Comparison of ENCODE assay signal across 37 cellular contexts in the genomic region with DNA sequence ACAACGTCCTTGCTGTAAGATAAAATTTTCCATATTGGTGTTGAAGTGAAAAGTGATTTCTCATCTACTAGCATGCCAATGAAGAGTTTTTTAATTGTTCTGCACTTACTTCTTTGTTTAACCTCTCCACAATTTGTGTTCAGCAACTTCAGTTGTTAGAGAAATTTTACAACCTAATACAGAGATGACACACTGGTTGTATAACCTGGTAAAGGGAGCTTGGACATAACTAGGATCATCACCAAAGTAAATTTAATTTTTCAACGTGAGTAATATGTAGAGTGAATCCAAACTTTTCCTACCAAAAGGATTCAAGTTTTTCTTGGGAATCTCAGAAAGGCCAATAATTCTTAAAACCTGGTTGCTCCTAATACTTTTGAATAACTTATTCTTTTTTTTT. TPM values are rescaled to one million over a fixed set of nuclear protein-coding genes. Genes with fewer than 3 reads are reported as not detected.
"Had no signal": no experiment of that assay in that cellular context is flagged by ENCODE, and none has a peak within 500 bp of the region (broad histone marks: within the 10 kb centered on the region; RNA-seq: fewer than 3 reads in every experiment).

No MANE protein-coding gene starts in this region.

- H3K4me3 ChIP-seq: MG63 had no signal

- DNase-seq: Karpas-422, Kasumi-1, MG63, MM.1S, MV-4-11, NCI-H1048, NCI-H1092, NCI-H1092 treated with DMSO at 0.1 percent for 48 hours, NCI-H1105, NCI-H1105 treated with DMSO at 0.1 percent for 48 hours, NCI-H1417, NCI-H1417 treated with DMSO at 0.1 percent for 48 hours, NCI-H1436, NCI-H1436 treated with DMSO at 0.1 percent for 48 hours, NCI-H146, NCI-H1694, NCI-H1694 treated with DMSO at 0.1 percent for 48 hours, NCI-H187, NCI-H187 treated with DMSO at 0.1 percent for 48 hours, NCI-H1930, NCI-H2029, NCI-H2029 treated with DMSO at 0.1 percent for 48 hours, NCI-H2081, NCI-H2081 treated with DMSO at 0.1 percent for 48 hours, NCI-H2107, NCI-H2171, NCI-H2171 treated with DMSO at 0.1 percent for 48 hours, NCI-H2227 treated with DMSO at 0.1 percent for 48 hours, NCI-H226, NCI-H345, NCI-H446, NCI-H446 treated with DMSO at 0.1 percent for 48 hours, NCI-H510A, NCI-H510A treated with DMSO at 0.1 percent for 48 hours had no signal

- H3K27me3 ChIP-seq: MG63 had no signal

RNA-seq across cellular contexts. Expression of gene TAS2R43, which starts 13.4 kb away (rescaled TPM):
- total RNA-seq: M059J, MCF 10A, NCI-H460 had no signal

RNA-seq across cellular contexts. Expression of gene TAS2R30, which starts 28.9 kb away (rescaled TPM):
- total RNA-seq: M059J had no signal

RNA-seq across cellular contexts. Expression of gene TAS2R46, which starts 43.5 kb away (rescaled TPM):
- total RNA-seq: M059J had no signal
